In genomic region chr17:43840814-43841213, GRCh38 we compare ENCODE assay signal across 10 cellular contexts. TPM values are rescaled to one million over a fixed set of nuclear protein-coding genes. Genes with fewer than 3 reads are reported as not detected.
A peak's percentile ranks its signal among the peaks of the same experiment; 100 is the strongest.
DNase-seq lines count a peak whose midpoint lies in the region; ATAC-seq and TF ChIP-seq lines count a peak whose summit lies in the region.
"Had no signal": no experiment of that assay in that cellular context is flagged by ENCODE, and none has a peak within 500 bp of the region (broad histone marks: within the 10 kb centered on the region; RNA-seq: fewer than 3 reads in every experiment).

No MANE protein-coding gene starts in this region.

- POLR2A ChIA-PET in Panc1 (lab: Charles Lee): no interaction called here

- peaks cover 4% of the 10 kb centered on the region for H3K36me3 Mint-ChIP-seq in stimulated activated memory B cell treated with anti-CD40 and anti-IgM and Interleukin-4, amounts not matched to agents 10 μg/mL and 1 μg/mL and 100 μg/mL, for 72 hours

- no peaks in the 10 kb centered on the region for H3K4me1 Mint-ChIP-seq in stimulated activated memory B cell treated with anti-CD40 and anti-IgM and Interleukin-4, amounts not matched to agents 10 μg/mL and 1 μg/mL and 100 μg/mL, for 72 hours

- H3K27me3 ChIP-seq in Panc1 (ENCODE audit: control insufficient read depth, insufficient read depth, low read length) (no peaks in the 10 kb centered on the region), foreskin keratinocyte (no peaks in the 10 kb centered on the region)
- H3K27me3 ChIP-seq: Peyer's patch had no signal

- TF ChIP-seq CTCF in Panc1 (IDR thresholded peaks at IDR 0.05) (peak; percentile 55; the same call in 1 of the 2 replicates), foreskin keratinocyte (conservative IDR thresholded peaks at IDR 0.05) (peak; percentile 52)

- H3K4me1 ChIP-seq in Panc1 (ENCODE audit: control insufficient read depth, insufficient read depth, low read length) (peaks cover 27% of the 10 kb centered on the region), foreskin keratinocyte (peaks cover 14% of the 10 kb centered on the region)

- H3K9me3 Mint-ChIP-seq in stimulated activated memory B cell treated with anti-CD40 and anti-IgM and Interleukin-4, amounts not matched to agents 10 μg/mL and 1 μg/mL and 100 μg/mL, for 72 hours: peaks cover 3% of the 10 kb centered on the region

- DNase-seq in NCI-H524 (lab: John Stamatoyannopoulos, UW) (peak; percentile 50 to 62), NCI-H524 treated with DMSO at 0.1 percent for 48 hours (lab: John Stamatoyannopoulos, UW) (no peak), Panc1 (ENCODE audit: low read depth, low spot score) (no peak), foreskin keratinocyte (peak in 1 of 2 donors; percentile 13), NCI-H2029 (lab: John Stamatoyannopoulos, UW) (no peak), medulla oblongata (ENCODE audit: extremely low spot score) (no peak), NCI-H345 treated with DMSO at 0.1 percent for 48 hours (lab: John Stamatoyannopoulos, UW; ENCODE audit: unreplicated experiment) (no peak)
- DNase-seq: Peyer's patch; stimulated activated CD4-positive, alpha-beta T cell treated with anti-CD3 and anti-CD28 coated beads, Interleukin-4, amount 100 ng/mL, for 4 hours had no signal

- ATAC-seq in Panc1: peak; percentile 54; the same call in 1 of the 2 replicates
- no peak for ATAC-seq in foreskin keratinocyte
- peak; percentile 34 for ATAC-seq in stimulated activated memory B cell treated with anti-CD40 and anti-IgM and Interleukin-4, amounts not matched to agents 10 μg/mL and 1 μg/mL and 100 μg/mL, for 72 hours

- H3K4me3 ChIP-seq in Panc1 (ENCODE audit: low read depth in 2 of 2, low read length in 2 of 2): no peak overlapping the region
- H3K4me3 ChIP-seq: Peyer's patch had no signal

- CTCF ChIA-PET in Panc1 (lab: Charles Lee): no interaction called here

- H3K27ac Mint-ChIP-seq in stimulated activated memory B cell treated with anti-CD40 and anti-IgM and Interleukin-4, amounts not matched to agents 10 μg/mL and 1 μg/mL and 100 μg/mL, for 72 hours: no peak overlapping the region

- no TSS peak for BruUV-seq in Panc1 (replicated peaks; lab: Mats Ljungman, UMichigan)

- H3K27me3 Mint-ChIP-seq in stimulated activated memory B cell treated with anti-CD40 and anti-IgM and Interleukin-4, amounts not matched to agents 10 μg/mL and 1 μg/mL and 100 μg/mL, for 72 hours: peaks cover 46% of the 10 kb centered on the region

- H3K36me3 ChIP-seq in Panc1 (ENCODE audit: control insufficient read depth, insufficient read depth, low read length): no peaks in the 10 kb centered on the region
- H3K36me3 ChIP-seq: Peyer's patch had no signal

- no peaks in the 10 kb centered on the region for H3K9me3 ChIP-seq in Panc1 (ENCODE audit: control insufficient read depth, insufficient read depth, low read depth, low read length)
- H3K9me3 ChIP-seq: Peyer's patch had no signal

- intact Hi-C loops in Panc1 (cut with micrococcal nuclease; ENCODE audit: unreplicated experiment): no loop called here

- no peak overlapping the region for H3K27ac ChIP-seq in Panc1 (ENCODE audit: low read length)
- H3K27ac ChIP-seq in foreskin keratinocyte: no peak overlapping the region
- H3K27ac ChIP-seq: Peyer's patch had no signal

- H3K4me3 Mint-ChIP-seq in stimulated activated memory B cell treated with anti-CD40 and anti-IgM and Interleukin-4, amounts not matched to agents 10 μg/mL and 1 μg/mL and 100 μg/mL, for 72 hours: no peak overlapping the region

- in situ Hi-C loops in Panc1 (cut with HindIII; ENCODE audit: low pct_unique_long_range_greater_than_20kb, low sequenced_read_pairs): no loop called here

RNA-seq across cellular contexts. Expression of gene CD300LG, which starts 6.2 kb away (rescaled TPM):
- not detected for total RNA-seq in Panc1 (2021; ENCODE audit: unreplicated experiment)
- not detected for polyA plus RNA-seq in Panc1 (2012; ENCODE audit: insufficient read length)
- not detected in 2 replicates for total RNA-seq in foreskin keratinocyte
- polyA plus RNA-seq in foreskin keratinocyte: not detected in 2 replicates

RNA-seq across cellular contexts. Expression of gene MPP3, which starts 7.9 kb away (rescaled TPM):
- total RNA-seq in Panc1 (2021; ENCODE audit: unreplicated experiment) (7.1 TPM), foreskin keratinocyte (7.7 and 9.0 TPM in 2 replicates)
- 3.9 TPM for polyA plus RNA-seq in Panc1 (2012; ENCODE audit: insufficient read length)
- 4.1 and 5.5 TPM in 2 replicates for polyA plus RNA-seq in foreskin keratinocyte

Comparison
In these comparisons a context has a peak if more than half of its experiments do, and no peak if none do; other contexts are left out.
1. DNase-seq: peak in NCI-H524 (2 of 2); none in NCI-H524 treated with DMSO at 0.1 percent for 48 hours (single experiment), Panc1 (single experiment), NCI-H2029 (single experiment), medulla oblongata (single experiment) and NCI-H345 treated with DMSO at 0.1 percent for 48 hours (single experiment).